Comparison of ENCODE assay signal across 8 cellular contexts in genomic region chr17:48618366-48618896, GRCh38. TPM values are rescaled to one million over a fixed set of nuclear protein-coding genes. Genes with fewer than 3 reads are reported as not detected.
A peak's percentile ranks its signal among the peaks of the same experiment; 100 is the strongest.
DNase-seq lines count a peak whose midpoint lies in the region; ATAC-seq and TF ChIP-seq lines count a peak whose summit lies in the region.

No MANE protein-coding gene starts in this region.

- H3K27ac Mint-ChIP-seq in T-helper 17 cell = peak overlapping the region; percentile 96
- peak overlapping the region; percentile 13 for H3K27ac Mint-ChIP-seq in activated naive CD8-positive, alpha-beta T cell treated with anti-CD3 and anti-CD28 coated beads, Interleukin-2, amount 50 U/mL, for 24 hours

- H3K27ac ChIP-seq in heart left ventricle (no peak overlapping the region), psoas muscle (no peak overlapping the region), vagina (no peak overlapping the region)

- peaks cover 41% of the 10 kb centered on the region for H3K4me1 Mint-ChIP-seq in T-helper 17 cell
- H3K4me1 Mint-ChIP-seq in activated naive CD8-positive, alpha-beta T cell treated with anti-CD3 and anti-CD28 coated beads, Interleukin-2, amount 50 U/mL, for 24 hours = peaks cover 40% of the 10 kb centered on the region

- WGBS in heart left ventricle, 4 donors = 2 to 4% (median 3%) methylated on average over 20 of the region's 20 CpGs
- 4% methylated on average over 20 of the region's 20 CpGs for WGBS in psoas muscle, 3 donors

- peak overlapping the region; percentile 25 for H3K4me3 Mint-ChIP-seq in T-helper 17 cell
- H3K4me3 Mint-ChIP-seq in activated naive CD8-positive, alpha-beta T cell treated with anti-CD3 and anti-CD28 coated beads, Interleukin-2, amount 50 U/mL, for 24 hours = peak overlapping the region; percentile 15

- no peaks in the 10 kb centered on the region for H3K9me3 ChIP-seq in T-helper 17 cell (ENCODE audit: control insufficient read depth, low read length, poor library complexity, severe bottlenecking)
- no peaks in the 10 kb centered on the region for H3K9me3 ChIP-seq in heart left ventricle
- H3K9me3 ChIP-seq in psoas muscle = no peaks in the 10 kb centered on the region
- H3K9me3 ChIP-seq in vagina = no peaks in the 10 kb centered on the region

- no peaks in the 10 kb centered on the region for H3K9me3 Mint-ChIP-seq in activated naive CD8-positive, alpha-beta T cell treated with anti-CD3 and anti-CD28 coated beads, Interleukin-2, amount 50 U/mL, for 24 hours

- H3K4me3 ChIP-seq in NB4 (ENCODE audit: low read depth, low read length) (no peak overlapping the region), heart left ventricle (no peak overlapping the region), psoas muscle (peak overlapping the region; percentile 15), vagina (no peak overlapping the region)

- H3K27me3 ChIP-seq in heart left ventricle = peaks cover 86 to 100% (median 98%) of the 10 kb centered on the region in 9 donors
- peaks cover 10 to 97% (median 53%) of the 10 kb centered on the region in 3 donors for H3K27me3 ChIP-seq in psoas muscle (ENCODE audit: insufficient read depth in 3 of 3, low read length in 2 of 3)
- peaks cover 16% of the 10 kb centered on the region for H3K27me3 ChIP-seq in vagina

- H3K27me3 Mint-ChIP-seq in T-helper 17 cell = peaks cover 96% of the 10 kb centered on the region
- H3K27me3 Mint-ChIP-seq in activated naive CD8-positive, alpha-beta T cell treated with anti-CD3 and anti-CD28 coated beads, Interleukin-2, amount 50 U/mL, for 24 hours = peaks cover 91% of the 10 kb centered on the region

- TF ChIP-seq CTCF in NB4 (IDR thresholded peaks at IDR 0.05; ENCODE audit: low read depth, low read length) = peak; percentile 84
- peak; percentile 95 to 99 (median 98) for TF ChIP-seq CTCF in heart left ventricle (IDR thresholded peaks at IDR 0.05)
- peak; percentile 99 for TF ChIP-seq CTCF in psoas muscle (IDR thresholded peaks at IDR 0.05)
- TF ChIP-seq CTCF in vagina (IDR thresholded peaks at IDR 0.05) = peak; percentile 79 to 98 (median 97)

- TF ChIP-seq POLR2A in NB4 (IDR thresholded peaks at IDR 0.05; ENCODE audit: extremely low read depth, insufficient read length) = no peak
- TF ChIP-seq POLR2A in heart left ventricle (IDR thresholded peaks at IDR 0.05) = no peak
- TF ChIP-seq POLR2A in vagina (IDR thresholded peaks at IDR 0.05) = no peak

- ATAC-seq in T-helper 17 cell = peak; percentile 78
- ATAC-seq in activated naive CD8-positive, alpha-beta T cell treated with anti-CD3 and anti-CD28 coated beads, Interleukin-2, amount 50 U/mL, for 24 hours = peak; percentile 52
- peak; percentile 69 to 92 (median 89) for ATAC-seq in heart left ventricle
- peak; percentile 87 to 97 (median 94) for ATAC-seq in psoas muscle
- ATAC-seq in GM21723 (IDR thresholded peaks at IDR 0.05; ENCODE audit: unreplicated experiment) = no peak

- H3K4me1 ChIP-seq in heart left ventricle = peaks cover 0 to 22% (median 2%) of the 10 kb centered on the region in 12 donors
- H3K4me1 ChIP-seq in psoas muscle = peaks cover 4% of the 10 kb centered on the region
- peaks cover 16% of the 10 kb centered on the region for H3K4me1 ChIP-seq in vagina

- intact Hi-C loops in heart left ventricle (cut with DNase I) (loop anchor here (1.0 to 10.0 kb wide), 12 partner anchors 281 to 594 kb away; no protein-coding TSS in a partner anchor), psoas muscle (cut with DNase I) (loop anchor here (2.0 to 5.0 kb wide), 5 partner anchors 266 to 312 kb away; no protein-coding TSS in a partner anchor), vagina (cut with DNase I) (no loop called here)

- H3K36me3 ChIP-seq in heart left ventricle (no peaks in the 10 kb centered on the region), psoas muscle (ENCODE audit: insufficient read depth in 1 of 2, low read depth in 1 of 2) (no peaks in the 10 kb centered on the region), vagina (no peaks in the 10 kb centered on the region)

- DNase-seq in GDM1 (lab: John Stamatoyannopoulos, UW) = peak; percentile 48
- peak; percentile 78 for DNase-seq in NB4 (ENCODE audit: low read depth)
- peak; percentile 74 to 84 (median 78) for DNase-seq in T-helper 17 cell
- DNase-seq in activated naive CD8-positive, alpha-beta T cell treated with anti-CD3 and anti-CD28 coated beads, Interleukin-2, amount 50 U/mL, for 24 hours = peak; percentile 90
- DNase-seq in heart left ventricle = peak; percentile 80 to 91 (median 85)
- DNase-seq in psoas muscle = peak; percentile 84 to 93
- no peak for DNase-seq in vagina (ENCODE audit: extremely low spot score in 2 of 2)

- peaks cover 12% of the 10 kb centered on the region for H3K36me3 Mint-ChIP-seq in T-helper 17 cell (ENCODE audit: low read depth)
- H3K36me3 Mint-ChIP-seq in activated naive CD8-positive, alpha-beta T cell treated with anti-CD3 and anti-CD28 coated beads, Interleukin-2, amount 50 U/mL, for 24 hours (ENCODE audit: low read depth) = no peaks in the 10 kb centered on the region

RNA-seq across cellular contexts. Expression of gene HOXB8, which starts 3.3 kb away (rescaled TPM):
- not detected for total RNA-seq in T-helper 17 cell
- total RNA-seq in heart left ventricle = not detected
- not detected for polyA plus RNA-seq in heart left ventricle
- not detected for total RNA-seq in psoas muscle
- under 1 TPM; 0.05 to 0.10 (median 0.08) TPM for polyA plus RNA-seq in psoas muscle
- not detected for total RNA-seq in vagina

RNA-seq across cellular contexts. Expression of gene HOXB7, which starts 7.6 kb away (rescaled TPM):
- total RNA-seq in T-helper 17 cell (under 1 TPM in 1 of 2 donors, not detected in 1; 0.82 TPM), heart left ventricle (under 1 TPM in 4 of 9 donors, not detected in 5; 0.25 to 0.88 (median 0.55) TPM), psoas muscle (1 to 10 TPM in 3 of 4 donors, under 1 TPM in 1; 0.85 to 2.0 (median 1.2) TPM), vagina (3.2 TPM)
- polyA plus RNA-seq in heart left ventricle (under 1 TPM; 0.12 to 0.46 TPM), psoas muscle (1 to 10 TPM; 1.6 to 3.0 (median 2.8) TPM)

RNA-seq across cellular contexts. Expression of gene HOXB9, which starts 7.7 kb away (rescaled TPM):
- total RNA-seq in T-helper 17 cell (under 1 TPM in 1 of 2 donors, not detected in 1; 0.16 TPM), heart left ventricle (not detected), psoas muscle (not detected), vagina (not detected)
- polyA plus RNA-seq in heart left ventricle (not detected), psoas muscle (under 1 TPM; 0.01 to 0.10 (median 0.03) TPM)

RNA-seq across cellular contexts. Expression of gene HOXB6, which starts 13.6 kb away (rescaled TPM):
- total RNA-seq in T-helper 17 cell (not detected), heart left ventricle (1 to 10 TPM in 2 of 9 donors, under 1 TPM in 6, not detected in 1; 0.30 to 2.0 (median 0.62) TPM), psoas muscle (1 to 10 TPM in 2 of 4 donors, under 1 TPM in 2; 0.66 to 3.3 (median 1.2) TPM), vagina (1.2 TPM)
- polyA plus RNA-seq in heart left ventricle (under 1 TPM; 0.38 to 0.57 TPM), psoas muscle (1 to 10 TPM in 2 of 3 donors, under 1 TPM in 1; 0.80 to 1.6 (median 1.2) TPM)

RNA-seq across cellular contexts. Expression of gene HOXB5, which starts 24.9 kb away (rescaled TPM):
- total RNA-seq in T-helper 17 cell (not detected), heart left ventricle (1 to 10 TPM in 1 of 9 donors, under 1 TPM in 2, not detected in 6; 0.17 to 1.0 (median 0.35) TPM), psoas muscle (under 1 TPM in 3 of 4 donors, not detected in 1; 0.17 to 0.71 (median 0.24) TPM), vagina (0.74 TPM)
- polyA plus RNA-seq in heart left ventricle (under 1 TPM; 0.04 to 0.08 TPM), psoas muscle (under 1 TPM; 0.03 to 0.30 (median 0.17) TPM)

Comparison
In these comparisons a context has a peak if more than half of its experiments do, and no peak if none do; other contexts are left out.
1. DNase-seq: peak in GDM1 (single experiment), NB4 (single experiment), T-helper 17 cell (3 of 3), activated naive CD8-positive, alpha-beta T cell treated with anti-CD3 and anti-CD28 coated beads, Interleukin-2, amount 50 U/mL, for 24 hours (single experiment), heart left ventricle (5 of 5) and psoas muscle (2 of 2); none in vagina (0 of 2).
2. Peak in every context shown above with its lines, with median percentiles within 50 percentile points of each other: CTCF ChIP-seq.